15 cellular contexts compared by ENCODE assay signal in the genomic region with DNA sequence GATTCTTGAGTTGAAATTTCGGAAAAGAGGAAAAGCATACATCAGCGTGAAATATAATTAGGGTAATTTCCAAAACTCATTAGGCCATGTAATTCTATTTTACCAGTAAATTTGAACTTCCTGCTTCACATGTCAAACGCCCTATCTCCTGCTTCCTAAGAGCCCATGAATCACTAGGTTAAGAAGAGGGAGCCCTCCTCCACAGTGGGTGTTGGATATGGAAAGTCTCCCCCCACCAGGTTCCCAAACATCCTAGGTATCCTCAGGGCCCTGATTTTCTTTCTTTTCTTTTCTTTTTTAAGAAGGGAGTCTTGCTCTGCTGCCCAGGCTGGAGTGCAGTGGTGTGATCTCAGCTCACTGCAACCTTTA.
A peak's percentile ranks its signal among the peaks of the same experiment; 100 is the strongest.
DNase-seq lines count a peak whose midpoint lies in the region; FAIRE-seq and TF ChIP-seq lines count a peak whose summit lies in the region.
"Had no signal": no experiment of that assay in that cellular context is flagged by ENCODE, and none has a peak within 500 bp of the region (broad histone marks: within the 10 kb centered on the region; RNA-seq: fewer than 3 reads in every experiment).

No MANE protein-coding gene starts in this region.

- FAIRE-seq in astrocyte (lab: Jason Lieb, UNC) (no peak), urothelium cell line (lab: Jason Lieb, UNC) (no peak)

- H3K4me1 ChIP-seq in GM23248 (ENCODE audit: insufficient read depth) (peaks cover 32% of the 10 kb centered on the region), astrocyte (ENCODE audit: insufficient read depth, low read length) (peaks cover 17% of the 10 kb centered on the region)

- H3K9me3 ChIP-seq in GM23248 (ENCODE audit: low read depth) = no peaks in the 10 kb centered on the region
- H3K9me3 ChIP-seq in astrocyte (ENCODE audit: insufficient read depth, low read depth, low read length) = no peaks in the 10 kb centered on the region

- H3K27ac ChIP-seq in GM23248 = peak overlapping the region; percentile 92
- H3K27ac ChIP-seq in astrocyte (ENCODE audit: low read depth, low read length) = peak overlapping the region; percentile 92
- H3K27ac ChIP-seq in layer of hippocampus (ENCODE audit: low read depth, low read length) = peak overlapping the region; percentile 47
- peak overlapping the region in 19 of 21 experiments; percentile 13 to 88 (median 70) for H3K27ac ChIP-seq in skin epidermis
- H3K27ac ChIP-seq: C4-2B, WERI-Rb-1 had no signal

- WGBS in GM23248 (ENCODE audit: low coverage in 1 of 2, low lambda C conversion rate in 2 of 2, missing lambda C conversion rate in 2 of 2), 2 experiments = 80 to 84% methylated on average over 2 to 3 of the region's 3 CpGs

- DNase-seq in GM23248 (no peak), astrocyte (ENCODE audit: low read depth) (no peak), urothelium cell line (ENCODE audit: low spot score) (no peak), kidney glomerular epithelial cell (lab: John Stamatoyannopoulos, UW) (no peak), glutamatergic neuron (no peak)
- DNase-seq in central memory CD4-positive, alpha-beta T cell = no peak
- DNase-seq: activated T-cell treated with anti-CD3 and anti-CD28 coated beads for 4 hours, NCI-H1436 treated with DMSO at 0.1 percent for 48 hours, NCI-H526 treated with DMSO at 0.1 percent for 48 hours, WERI-Rb-1 had no signal

- H4K20me1 ChIP-seq in GM23248 (ENCODE audit: insufficient read depth) (no peaks in the 10 kb centered on the region), astrocyte (ENCODE audit: insufficient read depth, low read length) (no peaks in the 10 kb centered on the region)

- H3K4me3 ChIP-seq in GM23248 = no peak overlapping the region
- no peak overlapping the region for H3K4me3 ChIP-seq in astrocyte (ENCODE audit: insufficient read depth, low read depth, low read length)
- no peak overlapping the region for H3K4me3 ChIP-seq in skin epidermis

- no peaks in the 10 kb centered on the region for H3K36me3 ChIP-seq in GM23248 (ENCODE audit: low read depth)
- no peaks in the 10 kb centered on the region for H3K36me3 ChIP-seq in astrocyte (ENCODE audit: insufficient read depth, low read length)

- peak overlapping the region; percentile 95 for H3K27ac Mint-ChIP-seq in astrocyte (ENCODE audit: unreplicated experiment)
- no peak overlapping the region for H3K27ac Mint-ChIP-seq in glutamatergic neuron (ENCODE audit: unreplicated experiment)

- H3K9me3 Mint-ChIP-seq in astrocyte (ENCODE audit: unreplicated experiment) = peaks cover 10% of the 10 kb centered on the region
- H3K9me3 Mint-ChIP-seq in glutamatergic neuron (ENCODE audit: unreplicated experiment) = no peaks in the 10 kb centered on the region
- H3K9me3 Mint-ChIP-seq: nephron had no signal

- H3K9me2 ChIP-seq in GM23248 (ENCODE audit: insufficient read depth) = no peaks in the 10 kb centered on the region

- H3K9ac ChIP-seq in GM23248 (peak overlapping the region; percentile 65), astrocyte (ENCODE audit: low read length) (peak overlapping the region; percentile 77)

- peaks cover 44% of the 10 kb centered on the region for H3F3A ChIP-seq in GM23248 (ENCODE audit: insufficient read depth)

- H3K79me2 ChIP-seq in GM23248 (ENCODE audit: insufficient read depth) (no peaks in the 10 kb centered on the region), astrocyte (ENCODE audit: insufficient read depth, low read length) (no peaks in the 10 kb centered on the region)

- in situ Hi-C loops in GM23248 (cut with MboI) = no loop called here

- no peak overlapping the region for H2AFZ ChIP-seq in GM23248
- H2AFZ ChIP-seq in astrocyte (ENCODE audit: low read depth, low read length) = no peak overlapping the region

- H3K27me3 ChIP-seq in GM23248 (replicated peaks; ENCODE audit: insufficient read depth) (no peaks in the 10 kb centered on the region), astrocyte (ENCODE audit: insufficient read depth, low read length) (no peaks in the 10 kb centered on the region), layer of hippocampus (ENCODE audit: control insufficient read depth, insufficient read depth, low read length) (no peaks in the 10 kb centered on the region)

- TF ChIP-seq CTCF in astrocyte (IDR thresholded peaks at IDR 0.05; ENCODE audit: insufficient read depth, low read depth, low read length) (no peak), glutamatergic neuron (IDR thresholded peaks at IDR 0.05; ENCODE audit: partially characterized antibody, unreplicated experiment) (no peak)

- H3K4me3 Mint-ChIP-seq in astrocyte (ENCODE audit: unreplicated experiment) (peak overlapping the region; percentile 51), glutamatergic neuron (ENCODE audit: unreplicated experiment) (no peak overlapping the region)
- H3K4me3 Mint-ChIP-seq: nephron had no signal

- H3K27me3 Mint-ChIP-seq in astrocyte (ENCODE audit: low read depth, unreplicated experiment) (no peaks in the 10 kb centered on the region), glutamatergic neuron (ENCODE audit: unreplicated experiment) (peaks cover 3% of the 10 kb centered on the region)
- H3K27me3 Mint-ChIP-seq: IgD-negative memory B cell had no signal

- H3K4me2 ChIP-seq in GM23248 (ENCODE audit: unreplicated experiment) (peak overlapping the region; percentile 18), astrocyte (ENCODE audit: low read length) (no peak overlapping the region)

- peaks cover 10% of the 10 kb centered on the region for H3K36me3 Mint-ChIP-seq in astrocyte (ENCODE audit: low read depth, unreplicated experiment)
- H3K36me3 Mint-ChIP-seq in glutamatergic neuron (ENCODE audit: unreplicated experiment) = peaks cover 10% of the 10 kb centered on the region

- H3K4me1 Mint-ChIP-seq in astrocyte (ENCODE audit: low read depth, unreplicated experiment) (peaks cover 31% of the 10 kb centered on the region), glutamatergic neuron (ENCODE audit: low read depth, unreplicated experiment) (no peaks in the 10 kb centered on the region)
